8 cellular contexts compared by ENCODE assay signal in genomic region chr1:159076753-159077656, GRCh38. TPM values are rescaled to one million over a fixed set of nuclear protein-coding genes. Genes with fewer than 3 reads are reported as not detected.
DNase-seq lines count a peak whose midpoint lies in the region; ATAC-seq and TF ChIP-seq lines count a peak whose summit lies in the region.

Gene AIM2 (minus strand): TSS chr1:159076766. CDS start chr1:159073499, 3,267 bp downstream.

- H3K9me2 ChIP-seq in SK-N-SH = no peaks in the 10 kb centered on the region

- no peak for TF ChIP-seq RAD21 in SK-N-SH (IDR thresholded peaks at IDR 0.05; ENCODE audit: low read length)

- DNase-seq in SK-N-SH (no peak), cerebellum (ENCODE audit: low spot score) (no peak), NCI-H748 treated with DMSO at 0.1 percent for 48 hours (lab: John Stamatoyannopoulos, UW) (no peak), DMS79 treated with DMSO at 0.1 percent for 48 hours (lab: John Stamatoyannopoulos, UW) (no peak)
- peak; percentile 99 for DNase-seq in activated naive CD4-positive, alpha-beta T cell treated with Interleukin-2 at 50 U/mL for 16 hours

- H3K27me3 ChIP-seq in SK-N-SH (ENCODE audit: insufficient read depth) (no peaks in the 10 kb centered on the region), skeletal muscle tissue (ENCODE audit: control insufficient read depth in 3 of 3, insufficient read depth in 3 of 3, low read length in 3 of 3) (no peaks in the 10 kb centered on the region)

- no peaks in the 10 kb centered on the region for H3K9me3 ChIP-seq in SK-N-SH
- no peaks in the 10 kb centered on the region for H3K9me3 ChIP-seq in skeletal muscle tissue (ENCODE audit: control insufficient read depth in 3 of 3, low read length in 3 of 3)

- no peaks in the 10 kb centered on the region for H4K20me1 ChIP-seq in SK-N-SH (ENCODE audit: insufficient read depth)

- no peak for TF ChIP-seq CTCF in SK-N-SH (IDR thresholded peaks at IDR 0.05)

- peak in 1 of 2 experiments; percentile 18; a peak in 1 of 4 replicates for TF ChIP-seq EP300 in SK-N-SH (IDR thresholded peaks at IDR 0.05; ENCODE audit: borderline replicate concordance in 1 of 2, low read depth in 1 of 2, low read length in 1 of 2)

- POLR2A ChIA-PET in SK-N-SH (lab: Yijun Ruan, JAX) = no interaction called here

- H3K4me2 ChIP-seq in SK-N-SH = peak within 1 kb of the TSS; percentile 69

- H3K36me3 ChIP-seq in SK-N-SH (replicated peaks in 1 of 2; ENCODE audit: control insufficient read depth in 1 of 2, insufficient read depth in 2 of 2, low read length in 1 of 2) = no peaks in the 10 kb centered on the region
- no peaks in the 10 kb centered on the region for H3K36me3 ChIP-seq in skeletal muscle tissue (ENCODE audit: control insufficient read depth in 3 of 3, insufficient read depth in 3 of 3, low read length in 3 of 3)

- H3K4me1 ChIP-seq in SK-N-SH (ENCODE audit: control insufficient read depth in 1 of 2, insufficient read depth in 2 of 2, low read depth in 1 of 2, low read length in 1 of 2) (peaks cover 4 to 23% of the 10 kb centered on the region in 2 experiments; a peak in 3 of 4 replicates), skeletal muscle tissue (ENCODE audit: control insufficient read depth in 3 of 3, insufficient read depth in 3 of 3, low read length in 3 of 3) (no peaks in the 10 kb centered on the region)

- WGBS in SK-N-SH (ENCODE audit: low lambda C conversion rate) = 20% methylated on average over 11 of the region's 13 CpGs

- no peaks in the 10 kb centered on the region for H3K79me2 ChIP-seq in SK-N-SH (ENCODE audit: insufficient read depth)

- ATAC-seq in GM18909 (IDR thresholded peaks at IDR 0.05; ENCODE audit: poor library complexity, unreplicated experiment) (peak; percentile 92), HG03025 (IDR thresholded peaks at IDR 0.05; ENCODE audit: low FRiP score, unreplicated experiment) (peak; percentile 83)

- CTCF ChIA-PET in SK-N-SH (lab: Yijun Ruan, JAX) = interaction anchor here (0.8 to 1.5 kb wide), 2 partner anchors 79 to 873 kb away, joined by 4 read pairs; no protein-coding TSS in a partner anchor

- H2AFZ ChIP-seq in SK-N-SH (ENCODE audit: low read depth) = peak within 1 kb of the TSS; percentile 95

- H3K4me3 ChIP-seq in SK-N-SH (ENCODE audit: low read depth in 2 of 2, low read length in 1 of 2) (peak within 1 kb of the TSS; percentile 22 to 35; a peak in 2 of 4 replicates), skeletal muscle tissue (ENCODE audit: low read length in 3 of 3) (no peak within 1 kb of the TSS)

- H3K9ac ChIP-seq in SK-N-SH (peak within 1 kb of the TSS; percentile 51), skeletal muscle tissue (ENCODE audit: low read depth in 1 of 3, low read length in 3 of 3) (no peak within 1 kb of the TSS)

- H3K27ac ChIP-seq in SK-N-SH (ENCODE audit: low read depth in 2 of 2, low read length in 1 of 2) (peak within 1 kb of the TSS; percentile 89 to 91), skeletal muscle tissue (ENCODE audit: low read depth, low read length) (peak within 1 kb of the TSS; percentile 52)

- peaks cover 25% of the 10 kb centered on the region for H3F3A ChIP-seq in SK-N-SH (replicated peaks; ENCODE audit: insufficient read depth)

TF ChIP-seq in SK-N-SH, 30 proteins besides CTCF, POLR2A, EP300 and RAD21:
- TF ChIP-seq JUND (IDR thresholded peaks at IDR 0.05) = peak; percentile 10; the same call in 1 of the 2 replicates
- TF ChIP-seq ZBTB33 (IDR thresholded peaks at IDR 0.05; ENCODE audit: borderline replicate concordance, low read depth) = no peak
- peak; percentile 60 for TF ChIP-seq POLR2AphosphoS5 (IDR thresholded peaks at IDR 0.05; ENCODE audit: low read depth, low read length)
- peak; percentile 91 for TF ChIP-seq YY1 (IDR thresholded peaks at IDR 0.05; ENCODE audit: low read depth)
- no peak for TF ChIP-seq SIN3A (IDR thresholded peaks at IDR 0.05; ENCODE audit: borderline replicate concordance, low read depth, low read length)
- TF ChIP-seq PBX3 (IDR thresholded peaks at IDR 0.05) = peak; percentile 5; the same call in 1 of the 2 replicates
- peak; percentile 83 for TF ChIP-seq TCF12 (IDR thresholded peaks at IDR 0.05)
- peak; percentile 31; the same call in 1 of the 2 replicates for TF ChIP-seq FOSL2 (IDR thresholded peaks at IDR 0.05; ENCODE audit: borderline replicate concordance, low read depth)
- TF ChIP-seq RXRA (IDR thresholded peaks at IDR 0.05; ENCODE audit: borderline replicate concordance, low read depth) = peak; percentile 34; the same call in 1 of the 2 replicates
- TF ChIP-seq MAX (IDR thresholded peaks at IDR 0.05; ENCODE audit: low read depth) = peak; percentile 34

RNA-seq across cellular contexts. Expression of gene AIM2, which starts in this region (rescaled TPM):
- polyA plus RNA-seq in SK-N-SH (2012; rRNA removed) = 1.1 TPM in 2 replicates
- 1.6 and 1.8 TPM in 2 replicates for polyA plus RNA-seq in SK-N-SH (2012; cell fraction: cytosol; rRNA removed)
- 0.42 and 1.2 TPM in 2 replicates for polyA plus RNA-seq in SK-N-SH (2012; cell fraction: nucleus; rRNA removed)
- total RNA-seq in skeletal muscle tissue (0.52 TPM), cerebellum (4.4 TPM)

Comparison
In these comparisons a context has a peak if more than half of its experiments do, and no peak if none do; other contexts are left out.
1. H3K4me3 ChIP-seq: peak in SK-N-SH (2 of 2); none in skeletal muscle tissue (0 of 3).